ENCODE assay signal across 21 cellular contexts in genomic region chr6:107714104-107714503, GRCh38.
DNase-seq lines count a peak whose midpoint lies in the region; ATAC-seq, FAIRE-seq and TF ChIP-seq lines count a peak whose summit lies in the region.
"Had no signal": no experiment of that assay in that cellular context is flagged by ENCODE, and none has a peak within 500 bp of the region (broad histone marks: within the 10 kb centered on the region; RNA-seq: fewer than 3 reads in every experiment).

No MANE protein-coding gene starts in this region.

- FAIRE-seq in HTR-8/SVneo (lab: Jason Lieb, UNC): no peak
- FAIRE-seq: A204.1, GM12878, GM19239, H1, pancreas had no signal

- no peak for DNase-seq in activated CD4-positive, alpha-beta T cell treated with anti-CD3 and anti-CD28 coated beads for 36 hours
- DNase-seq in activated CD4-positive, alpha-beta T cell treated with anti-CD3 and anti-CD28 coated beads, Interleukin-2, amount 50 U/mL, for 4 hours: no peak
- DNase-seq in natural killer cell (no peak), HTR-8/SVneo (ENCODE audit: insufficient read length, low spot score) (no peak)
- DNase-seq in activated CD4-positive, CD25-positive, alpha-beta regulatory T cell treated with anti-CD3 and anti-CD28 coated beads, Interleukin-2, amount 50 U/mL, for 72 hours: no peak
- DNase-seq: DMS153, lower lobe of right lung, NCI-H2029, NCI-H446 treated with DMSO at 0.1 percent for 48 hours, pancreas, right lobe of liver, stomach, upper lobe of left lung had no signal

- H3K9me3 ChIP-seq in Loucy (ENCODE audit: insufficient read depth, low read depth, low read length): no peaks in the 10 kb centered on the region
- H3K9me3 ChIP-seq: lower lobe of right lung, pancreas, right lobe of liver, stomach, upper lobe of left lung had no signal

- POLR2A ChIA-PET in activated CD4-positive, alpha-beta T cell treated with anti-CD3 and anti-CD28 coated beads for 36 hours (lab: Charles Lee): interaction anchor here (2.6 kb wide), 1 partner anchor 109 kb away, joined by 30 read pairs; the partner anchor contains the start of gene SCML4

- no peaks in the 10 kb centered on the region for H3K36me3 ChIP-seq in Loucy (ENCODE audit: insufficient read depth, low read length)
- H3K36me3 ChIP-seq: lower lobe of right lung, pancreas, right lobe of liver, stomach, upper lobe of left lung had no signal

- peaks cover 17% of the 10 kb centered on the region for H3K36me3 Mint-ChIP-seq in activated CD4-positive, alpha-beta T cell treated with anti-CD3 and anti-CD28 coated beads for 36 hours (ENCODE audit: low read depth)
- H3K36me3 Mint-ChIP-seq in activated naive CD8-positive, alpha-beta T cell: peaks cover 11% of the 10 kb centered on the region
- H3K36me3 Mint-ChIP-seq in natural killer cell: no peaks in the 10 kb centered on the region

- no peaks in the 10 kb centered on the region for H4K20me1 ChIP-seq in Loucy (ENCODE audit: insufficient read depth, low read length, poor library complexity, severe bottlenecking)

- peaks cover 15% of the 10 kb centered on the region for H3K27me3 ChIP-seq in Loucy (ENCODE audit: insufficient read depth, low read length, poor library complexity, severe bottlenecking)
- H3K27me3 ChIP-seq: pancreas, right lobe of liver, upper lobe of left lung had no signal

- peak overlapping the region; percentile 93 for H3K27ac Mint-ChIP-seq in activated CD4-positive, alpha-beta T cell treated with anti-CD3 and anti-CD28 coated beads for 36 hours
- peak overlapping the region; percentile 92 for H3K27ac Mint-ChIP-seq in activated naive CD8-positive, alpha-beta T cell
- H3K27ac Mint-ChIP-seq in natural killer cell: peak overlapping the region; percentile 83 to 84

- H3K9ac ChIP-seq in Loucy (ENCODE audit: low read depth, low read length, poor library complexity, severe bottlenecking): peak overlapping the region; percentile 39
- H3K9ac ChIP-seq: KMS-11 had no signal

- no peak overlapping the region for H3K4me2 ChIP-seq in Loucy (ENCODE audit: low read depth, low read length, poor library complexity, severe bottlenecking)
- H3K4me2 ChIP-seq: KMS-11 had no signal

- intact Hi-C loops in activated CD4-positive, alpha-beta T cell treated with anti-CD3 and anti-CD28 coated beads for 36 hours (cut with DNase I, micrococcal nuclease): loop anchor here in 1 of 2 experiments (5.0 to 10.0 kb wide), 2 partner anchors 73 to 1189 kb away; no protein-coding TSS in a partner anchor
- intact Hi-C loops in natural killer cell (cut with micrococcal nuclease): no loop called here

- CTCF ChIA-PET in activated CD4-positive, alpha-beta T cell treated with anti-CD3 and anti-CD28 coated beads for 36 hours (lab: Charles Lee): interaction anchor here (0.9 to 3.3 kb wide), 5 partner anchors 13 to 134 kb away, joined by 3 to 16 read pairs (median 5); no protein-coding TSS in a partner anchor

- no peaks in the 10 kb centered on the region for H3K27me3 Mint-ChIP-seq in activated CD4-positive, alpha-beta T cell treated with anti-CD3 and anti-CD28 coated beads for 36 hours
- no peaks in the 10 kb centered on the region for H3K27me3 Mint-ChIP-seq in activated naive CD8-positive, alpha-beta T cell
- H3K27me3 Mint-ChIP-seq in natural killer cell (ENCODE audit: low read depth in 2 of 2): no peaks in the 10 kb centered on the region

- H3K4me3 Mint-ChIP-seq in activated CD4-positive, alpha-beta T cell treated with anti-CD3 and anti-CD28 coated beads for 36 hours: peak overlapping the region; percentile 22
- H3K4me3 Mint-ChIP-seq in activated naive CD8-positive, alpha-beta T cell: peak overlapping the region; percentile 73
- peak overlapping the region; percentile 71 for H3K4me3 Mint-ChIP-seq in natural killer cell

- H2AFZ ChIP-seq in Loucy (ENCODE audit: low read length): peak overlapping the region; percentile 57; the same call in 1 of the 2 replicates

- H3K9me3 Mint-ChIP-seq in activated CD4-positive, alpha-beta T cell treated with anti-CD3 and anti-CD28 coated beads for 36 hours (ENCODE audit: low read depth): no peaks in the 10 kb centered on the region
- H3K9me3 Mint-ChIP-seq in activated naive CD8-positive, alpha-beta T cell (ENCODE audit: low read depth): no peaks in the 10 kb centered on the region
- no peaks in the 10 kb centered on the region for H3K9me3 Mint-ChIP-seq in natural killer cell

- no peaks in the 10 kb centered on the region for H3K79me2 ChIP-seq in Loucy (ENCODE audit: insufficient read depth, low read length)

- peaks cover 70% of the 10 kb centered on the region for H3K4me1 Mint-ChIP-seq in activated CD4-positive, alpha-beta T cell treated with anti-CD3 and anti-CD28 coated beads for 36 hours
- peaks cover 72% of the 10 kb centered on the region for H3K4me1 Mint-ChIP-seq in activated naive CD8-positive, alpha-beta T cell (ENCODE audit: low read depth)
- peaks cover 56 to 57% of the 10 kb centered on the region in 2 donors for H3K4me1 Mint-ChIP-seq in natural killer cell

- H3K4me1 ChIP-seq in Loucy (ENCODE audit: insufficient read depth, low read length, poor library complexity, severe bottlenecking): peaks cover 25% of the 10 kb centered on the region
- H3K4me1 ChIP-seq: pancreas, right lobe of liver had no signal

- H3F3A ChIP-seq in Loucy (ENCODE audit: low read depth): no peaks in the 10 kb centered on the region

- no peak overlapping the region for H3K4me3 ChIP-seq in Loucy (ENCODE audit: low read length, poor library complexity, severe bottlenecking)
- H3K4me3 ChIP-seq: GM12878, lower lobe of right lung, pancreas, right lobe of liver, stomach, upper lobe of left lung had no signal

- no peak for ATAC-seq in activated CD4-positive, alpha-beta T cell treated with anti-CD3 and anti-CD28 coated beads for 36 hours
- ATAC-seq in natural killer cell (no peak), HG03442 (IDR thresholded peaks at IDR 0.05; ENCODE audit: unreplicated experiment) (no peak)
- ATAC-seq: GM12878, lower lobe of right lung, pancreas, right lobe of liver had no signal

- H3K9me2 ChIP-seq in Loucy (replicated peaks; ENCODE audit: low read depth, low read length): no peaks in the 10 kb centered on the region

- TF ChIP-seq CTCF in Loucy (conservative IDR thresholded peaks at IDR 0.05; ENCODE audit: low read length) (no peak), natural killer cell (IDR thresholded peaks at IDR 0.05) (no peak)

Comparison
In these comparisons a context has a peak if more than half of its experiments do, and no peak if none do; other contexts are left out.
1. H3K4me3 Mint-ChIP-seq: peak in every context shown above with its lines; median percentile 73 in activated naive CD8-positive, alpha-beta T cell; 71 in natural killer cell; 22 in activated CD4-positive, alpha-beta T cell treated with anti-CD3 and anti-CD28 coated beads for 36 hours.